Comparison of ENCODE assay signal across 1 cellular context in genomic region chr1:161439280-161440232, GRCh38.
TF ChIP-seq lines count a peak whose summit lies in the region.

No MANE protein-coding gene starts in this region.

TF ChIP-seq in K562, 482 proteins besides CTCF, POLR2A, EP300 and RAD21 (continued from another document):
- TF ChIP-seq MGA (IDR thresholded peaks at IDR 0.05) (peak; percentile 98), ZC3H11A (IDR thresholded peaks at IDR 0.05; ENCODE audit: low read depth, low read length) (no peak), CEBPG (CRISPR knock-in tag; IDR thresholded peaks at IDR 0.05) (peak; percentile 78), CEBPG (tag; conservative IDR thresholded peaks at IDR 0.05 in 1 of 2, IDR thresholded peaks at IDR 0.05 in 1 of 2) (peak; percentile 12 to 80; a peak in 2 of 4 replicates), L3MBTL2 (IDR thresholded peaks at IDR 0.05) (peak; percentile 90), ZNF586 (CRISPR knock-in tag; conservative IDR thresholded peaks at IDR 0.05) (no peak), FOXK2 (conservative IDR thresholded peaks at IDR 0.05 in 1 of 2, IDR thresholded peaks at IDR 0.05 in 1 of 2; ENCODE audit: low read depth in 2 of 2) (no peak), HDAC3 (IDR thresholded peaks at IDR 0.05; ENCODE audit: borderline replicate concordance, partially characterized antibody) (no peak), TEAD4 (IDR thresholded peaks at IDR 0.05; ENCODE audit: low read length) (no peak), TEAD4 (CRISPR knock-in tag; IDR thresholded peaks at IDR 0.05; ENCODE audit: borderline replicate concordance) (0 out of 2 replicates have a peak, but pooled peaks have one; percentile 51), POU5F1 (IDR thresholded peaks at IDR 0.05; ENCODE audit: borderline replicate concordance, low read depth, low read length, partially characterized antibody) (no peak), ZBTB1 (CRISPR knock-in tag; IDR thresholded peaks at IDR 0.05; ENCODE audit: borderline replicate concordance, low read depth) (peak; percentile 10; the same call in 1 of the 2 replicates), ZNF212 (CRISPR knock-in tag; IDR thresholded peaks at IDR 0.05) (no peak), TEAD1 (CRISPR knock-in tag; IDR thresholded peaks at IDR 0.05) (no peak), ZNF431 (CRISPR knock-in tag; IDR thresholded peaks at IDR 0.05) (peak; percentile 13; the same call in 1 of the 2 replicates), RCOR1 (IDR thresholded peaks at IDR 0.05; ENCODE audit: borderline replicate concordance in 1 of 2, low read depth in 2 of 2, low read length in 2 of 2) (no peak), ZNF584 (CRISPR knock-in tag; IDR thresholded peaks at IDR 0.05; ENCODE audit: low read depth) (no peak), POLR3A (IDR thresholded peaks at IDR 0.05; ENCODE audit: borderline replicate concordance, extremely low read depth, insufficient read depth, insufficient read length) (peak; percentile 63), HDAC8 (tag; IDR thresholded peaks at IDR 0.05) (peak; percentile 46; the same call in 1 of the 2 replicates), E2F4 (CRISPR knock-in tag; IDR thresholded peaks at IDR 0.05; ENCODE audit: low read depth) (peak; percentile 35; the same call in 1 of the 2 replicates)
- TF ChIP-seq, protein P1, sequence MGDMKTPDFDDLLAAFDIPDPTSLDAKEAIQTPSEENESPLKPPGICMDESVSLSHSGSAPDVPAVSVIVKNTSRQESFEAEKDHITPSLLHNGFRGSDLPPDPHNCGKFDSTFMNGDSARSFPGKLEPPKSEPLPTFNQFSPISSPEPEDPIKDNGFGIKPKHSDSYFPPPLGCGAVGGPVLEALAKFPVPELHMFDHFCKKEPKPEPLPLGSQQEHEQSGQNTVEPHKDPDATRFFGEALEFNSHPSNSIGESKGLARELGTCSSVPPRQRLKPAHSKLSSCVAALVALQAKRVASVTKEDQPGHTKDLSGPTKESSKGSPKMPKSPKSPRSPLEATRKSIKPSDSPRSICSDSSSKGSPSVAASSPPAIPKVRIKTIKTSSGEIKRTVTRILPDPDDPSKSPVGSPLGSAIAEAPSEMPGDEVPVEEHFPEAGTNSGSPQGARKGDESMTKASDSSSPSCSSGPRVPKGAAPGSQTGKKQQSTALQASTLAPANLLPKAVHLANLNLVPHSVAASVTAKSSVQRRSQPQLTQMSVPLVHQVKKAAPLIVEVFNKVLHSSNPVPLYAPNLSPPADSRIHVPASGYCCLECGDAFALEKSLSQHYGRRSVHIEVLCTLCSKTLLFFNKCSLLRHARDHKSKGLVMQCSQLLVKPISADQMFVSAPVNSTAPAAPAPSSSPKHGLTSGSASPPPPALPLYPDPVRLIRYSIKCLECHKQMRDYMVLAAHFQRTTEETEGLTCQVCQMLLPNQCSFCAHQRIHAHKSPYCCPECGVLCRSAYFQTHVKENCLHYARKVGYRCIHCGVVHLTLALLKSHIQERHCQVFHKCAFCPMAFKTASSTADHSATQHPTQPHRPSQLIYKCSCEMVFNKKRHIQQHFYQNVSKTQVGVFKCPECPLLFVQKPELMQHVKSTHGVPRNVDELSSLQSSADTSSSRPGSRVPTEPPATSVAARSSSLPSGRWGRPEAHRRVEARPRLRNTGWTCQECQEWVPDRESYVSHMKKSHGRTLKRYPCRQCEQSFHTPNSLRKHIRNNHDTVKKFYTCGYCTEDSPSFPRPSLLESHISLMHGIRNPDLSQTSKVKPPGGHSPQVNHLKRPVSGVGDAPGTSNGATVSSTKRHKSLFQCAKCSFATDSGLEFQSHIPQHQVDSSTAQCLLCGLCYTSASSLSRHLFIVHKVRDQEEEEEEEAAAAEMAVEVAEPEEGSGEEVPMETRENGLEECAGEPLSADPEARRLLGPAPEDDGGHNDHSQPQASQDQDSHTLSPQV (IDR thresholded peaks at IDR 0.05), result peak; percentile 66; the same call in 1 of the 2 replicates
- TF ChIP-seq, protein P2, sequence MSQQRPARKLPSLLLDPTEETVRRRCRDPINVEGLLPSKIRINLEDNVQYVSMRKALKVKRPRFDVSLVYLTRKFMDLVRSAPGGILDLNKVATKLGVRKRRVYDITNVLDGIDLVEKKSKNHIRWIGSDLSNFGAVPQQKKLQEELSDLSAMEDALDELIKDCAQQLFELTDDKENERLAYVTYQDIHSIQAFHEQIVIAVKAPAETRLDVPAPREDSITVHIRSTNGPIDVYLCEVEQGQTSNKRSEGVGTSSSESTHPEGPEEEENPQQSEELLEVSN (IDR thresholded peaks at IDR 0.05; ENCODE audit: borderline replicate concordance in 1 of 2, extremely low read depth in 1 of 2, insufficient read depth in 1 of 2, insufficient read length in 1 of 2, low read depth in 1 of 2, low read length in 1 of 2, poor library complexity in 1 of 2, severe bottlenecking in 1 of 2), result peak; percentile 87
- TF ChIP-seq, protein P3, sequence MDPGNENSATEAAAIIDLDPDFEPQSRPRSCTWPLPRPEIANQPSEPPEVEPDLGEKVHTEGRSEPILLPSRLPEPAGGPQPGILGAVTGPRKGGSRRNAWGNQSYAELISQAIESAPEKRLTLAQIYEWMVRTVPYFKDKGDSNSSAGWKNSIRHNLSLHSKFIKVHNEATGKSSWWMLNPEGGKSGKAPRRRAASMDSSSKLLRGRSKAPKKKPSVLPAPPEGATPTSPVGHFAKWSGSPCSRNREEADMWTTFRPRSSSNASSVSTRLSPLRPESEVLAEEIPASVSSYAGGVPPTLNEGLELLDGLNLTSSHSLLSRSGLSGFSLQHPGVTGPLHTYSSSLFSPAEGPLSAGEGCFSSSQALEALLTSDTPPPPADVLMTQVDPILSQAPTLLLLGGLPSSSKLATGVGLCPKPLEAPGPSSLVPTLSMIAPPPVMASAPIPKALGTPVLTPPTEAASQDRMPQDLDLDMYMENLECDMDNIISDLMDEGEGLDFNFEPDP (CRISPR knock-in tag; IDR thresholded peaks at IDR 0.05), result no peak
- TF ChIP-seq, protein P4, sequence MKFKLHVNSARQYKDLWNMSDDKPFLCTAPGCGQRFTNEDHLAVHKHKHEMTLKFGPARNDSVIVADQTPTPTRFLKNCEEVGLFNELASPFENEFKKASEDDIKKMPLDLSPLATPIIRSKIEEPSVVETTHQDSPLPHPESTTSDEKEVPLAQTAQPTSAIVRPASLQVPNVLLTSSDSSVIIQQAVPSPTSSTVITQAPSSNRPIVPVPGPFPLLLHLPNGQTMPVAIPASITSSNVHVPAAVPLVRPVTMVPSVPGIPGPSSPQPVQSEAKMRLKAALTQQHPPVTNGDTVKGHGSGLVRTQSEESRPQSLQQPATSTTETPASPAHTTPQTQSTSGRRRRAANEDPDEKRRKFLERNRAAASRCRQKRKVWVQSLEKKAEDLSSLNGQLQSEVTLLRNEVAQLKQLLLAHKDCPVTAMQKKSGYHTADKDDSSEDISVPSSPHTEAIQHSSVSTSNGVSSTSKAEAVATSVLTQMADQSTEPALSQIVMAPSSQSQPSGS (CRISPR knock-in tag; IDR thresholded peaks at IDR 0.05), result no peak
- TF ChIP-seq, protein P5, sequence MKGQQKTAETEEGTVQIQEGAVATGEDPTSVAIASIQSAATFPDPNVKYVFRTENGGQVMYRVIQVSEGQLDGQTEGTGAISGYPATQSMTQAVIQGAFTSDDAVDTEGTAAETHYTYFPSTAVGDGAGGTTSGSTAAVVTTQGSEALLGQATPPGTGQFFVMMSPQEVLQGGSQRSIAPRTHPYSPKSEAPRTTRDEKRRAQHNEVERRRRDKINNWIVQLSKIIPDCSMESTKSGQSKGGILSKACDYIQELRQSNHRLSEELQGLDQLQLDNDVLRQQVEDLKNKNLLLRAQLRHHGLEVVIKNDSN (CRISPR knock-in tag; IDR thresholded peaks at IDR 0.05), result 0 out of 2 replicates have a peak, but pooled peaks have one; percentile 39
- TF ChIP-seq, protein P6, sequence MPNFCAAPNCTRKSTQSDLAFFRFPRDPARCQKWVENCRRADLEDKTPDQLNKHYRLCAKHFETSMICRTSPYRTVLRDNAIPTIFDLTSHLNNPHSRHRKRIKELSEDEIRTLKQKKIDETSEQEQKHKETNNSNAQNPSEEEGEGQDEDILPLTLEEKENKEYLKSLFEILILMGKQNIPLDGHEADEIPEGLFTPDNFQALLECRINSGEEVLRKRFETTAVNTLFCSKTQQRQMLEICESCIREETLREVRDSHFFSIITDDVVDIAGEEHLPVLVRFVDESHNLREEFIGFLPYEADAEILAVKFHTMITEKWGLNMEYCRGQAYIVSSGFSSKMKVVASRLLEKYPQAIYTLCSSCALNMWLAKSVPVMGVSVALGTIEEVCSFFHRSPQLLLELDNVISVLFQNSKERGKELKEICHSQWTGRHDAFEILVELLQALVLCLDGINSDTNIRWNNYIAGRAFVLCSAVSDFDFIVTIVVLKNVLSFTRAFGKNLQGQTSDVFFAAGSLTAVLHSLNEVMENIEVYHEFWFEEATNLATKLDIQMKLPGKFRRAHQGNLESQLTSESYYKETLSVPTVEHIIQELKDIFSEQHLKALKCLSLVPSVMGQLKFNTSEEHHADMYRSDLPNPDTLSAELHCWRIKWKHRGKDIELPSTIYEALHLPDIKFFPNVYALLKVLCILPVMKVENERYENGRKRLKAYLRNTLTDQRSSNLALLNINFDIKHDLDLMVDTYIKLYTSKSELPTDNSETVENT (CRISPR knock-in tag; IDR thresholded peaks at IDR 0.05), result 0 out of 2 replicates have a peak, but pooled peaks have one; percentile 18
- TF ChIP-seq, protein P7, sequence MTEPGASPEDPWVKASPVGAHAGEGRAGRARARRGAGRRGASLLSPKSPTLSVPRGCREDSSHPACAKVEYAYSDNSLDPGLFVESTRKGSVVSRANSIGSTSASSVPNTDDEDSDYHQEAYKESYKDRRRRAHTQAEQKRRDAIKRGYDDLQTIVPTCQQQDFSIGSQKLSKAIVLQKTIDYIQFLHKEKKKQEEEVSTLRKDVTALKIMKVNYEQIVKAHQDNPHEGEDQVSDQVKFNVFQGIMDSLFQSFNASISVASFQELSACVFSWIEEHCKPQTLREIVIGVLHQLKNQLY (CRISPR knock-in tag; conservative IDR thresholded peaks at IDR 0.05), result no peak
